In the genomic region with DNA sequence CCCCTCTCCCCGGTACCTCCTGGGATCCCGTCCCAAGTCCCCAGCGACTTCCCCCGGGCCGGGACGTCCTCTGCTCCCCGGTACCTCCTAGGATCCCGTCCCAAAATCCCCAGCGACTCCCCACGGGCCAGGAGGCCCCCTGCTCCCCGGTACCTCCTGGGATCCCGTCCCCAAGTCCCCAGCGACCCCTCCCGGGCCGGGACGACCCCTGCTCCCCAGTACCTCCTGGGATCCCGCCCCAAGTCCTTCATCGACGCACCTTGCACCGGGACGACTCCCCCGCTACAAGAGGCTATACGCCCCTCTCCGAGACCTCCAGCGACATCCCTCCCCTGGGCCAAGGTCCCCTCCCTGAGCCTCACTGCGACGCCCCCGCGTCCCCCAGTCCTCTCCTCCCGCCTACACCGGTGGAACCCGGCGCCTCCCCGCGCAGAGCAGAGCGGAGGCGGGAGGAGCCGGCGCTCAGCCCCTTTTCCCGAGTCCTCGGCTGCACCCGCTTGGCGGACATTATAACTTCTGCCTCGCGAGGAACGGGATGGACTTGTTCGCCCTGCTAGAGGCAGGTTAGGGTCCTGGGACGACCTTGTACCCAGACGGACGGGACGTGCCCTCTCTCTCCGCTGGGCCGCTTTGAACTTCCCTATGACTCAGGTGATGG, we compare ENCODE assay signal across 9 cellular contexts. TPM values are rescaled to one million over a fixed set of nuclear protein-coding genes. Genes with fewer than 3 reads are reported as not detected.
DNase-seq lines count a peak whose midpoint lies in the region; ATAC-seq and TF ChIP-seq lines count a peak whose summit lies in the region.
"Had no signal": no experiment of that assay in that cellular context is flagged by ENCODE, and none has a peak within 500 bp of the region (broad histone marks: within the 10 kb centered on the region; RNA-seq: fewer than 3 reads in every experiment).

No MANE protein-coding gene starts in this region.

- H2BK5ac ChIP-seq in neuronal stem cell (ENCODE audit: low read length), result no peak overlapping the region

- H3K14ac ChIP-seq in neuronal stem cell (ENCODE audit: low read length), result no peak overlapping the region

- peak overlapping the region; percentile 30 for H2BK15ac ChIP-seq in neuronal stem cell (ENCODE audit: low read length)

- no peak overlapping the region for H4K91ac ChIP-seq in neuronal stem cell (ENCODE audit: low read depth, low read length, poor library complexity)

- ATAC-seq in HG02678 (IDR thresholded peaks at IDR 0.05; ENCODE audit: unreplicated experiment), result no peak

- peak overlapping the region; percentile 92 for H3K18ac ChIP-seq in neuronal stem cell (ENCODE audit: low read length)

- no peak for TF ChIP-seq CTCF in fibroblast of villous mesenchyme (IDR thresholded peaks at IDR 0.05; ENCODE audit: insufficient read depth, low read depth, low read length)
- TF ChIP-seq CTCF in GM10266 (IDR thresholded peaks at IDR 0.05; ENCODE audit: control insufficient read depth, insufficient read depth, low read depth, missing control alignments), result no peak

- no peak overlapping the region for H3K23ac ChIP-seq in neuronal stem cell (ENCODE audit: low read depth, low read length, poor library complexity)

- H2BK120ac ChIP-seq in neuronal stem cell (ENCODE audit: low read depth, low read length), result no peak overlapping the region

- no peaks in the 10 kb centered on the region for H3K9me3 ChIP-seq in neuronal stem cell (replicated peaks in 1 of 2; ENCODE audit: control insufficient read depth in 2 of 2, insufficient read depth in 1 of 2, low read depth in 1 of 2, low read length in 2 of 2)

- DNase-seq in DMS53 (lab: John Stamatoyannopoulos, UW), result peak; percentile 52
- no peak for DNase-seq in DMS53 treated with DMSO at 0.1 percent for 48 hours (lab: John Stamatoyannopoulos, UW; ENCODE audit: unreplicated experiment)
- peak; percentile 45 for DNase-seq in activated T-cell treated with anti-CD3 and anti-CD28 coated beads, Interleukin-2, amount 50 U/mL, for 1 hour
- peak; percentile 39 for DNase-seq in fibroblast of villous mesenchyme (ENCODE audit: low read depth)
- DNase-seq in neuronal stem cell (ENCODE audit: low spot score), result no peak
- DNase-seq in GM10266 (ENCODE audit: extremely low spot score), result no peak
- no peak for DNase-seq in dedifferentiated amniotic fluid mesenchymal stem cell (ENCODE audit: extremely low spot score)

- no peak overlapping the region for H3K4ac ChIP-seq in neuronal stem cell (ENCODE audit: low read length)

- WGBS in neuronal stem cell (ENCODE audit: extremely low coverage in 2 of 2, insufficient read length in 2 of 2, insufficient replicate concordance in 1 of 2), 2 donors, result no CpG with 5 or more reads among the region's 53 CpGs

- H2AFZ ChIP-seq in neuronal stem cell (ENCODE audit: low read length), result peak overlapping the region; percentile 80

- H2BK12ac ChIP-seq in neuronal stem cell (ENCODE audit: low read length), result no peak overlapping the region

- H2AK5ac ChIP-seq in neuronal stem cell (ENCODE audit: low read depth, low read length), result peak overlapping the region; percentile 71

- no peaks in the 10 kb centered on the region for H3K79me1 ChIP-seq in neuronal stem cell (ENCODE audit: low read depth, low read length)

- no peak overlapping the region for H4K8ac ChIP-seq in neuronal stem cell (ENCODE audit: low read depth, low read length)

- H3K4me3 ChIP-seq in fibroblast of villous mesenchyme (ENCODE audit: low read depth, low read length) (peak overlapping the region; percentile 69), neuronal stem cell (ENCODE audit: low read length in 2 of 2) (peak overlapping the region; percentile 79 to 87)

- H3K4me1 ChIP-seq in neuronal stem cell (ENCODE audit: control insufficient read depth in 2 of 2, insufficient read depth in 1 of 2, low read depth in 1 of 2, low read length in 2 of 2), result peaks cover 7 to 10% of the 10 kb centered on the region in 2 donors

- no peak overlapping the region for H3K27ac ChIP-seq in neuronal stem cell (replicated peaks; ENCODE audit: low read length)
- H3K27ac ChIP-seq: 22Rv1 had no signal

- H3K9ac ChIP-seq in neuronal stem cell (ENCODE audit: low read depth, low read length, poor library complexity), result peak overlapping the region; percentile 72

- H3K27me3 ChIP-seq in neuronal stem cell (ENCODE audit: control insufficient read depth in 3 of 3, insufficient read depth in 3 of 3, low read depth in 1 of 3, low read length in 3 of 3), result peaks cover 0 to 54% (median 14%) of the 10 kb centered on the region in 3 experiments

- peak overlapping the region; percentile 87 for H3K4me2 ChIP-seq in neuronal stem cell (ENCODE audit: insufficient read depth, low read length, poor library complexity, severe bottlenecking)

- peaks cover 0 to 18% of the 10 kb centered on the region in 2 donors for H3K36me3 ChIP-seq in neuronal stem cell (replicated peaks in 1 of 2; ENCODE audit: control insufficient read depth in 2 of 2, insufficient read depth in 2 of 2, low read length in 2 of 2)

RNA-seq across cellular contexts. Expression of a gene that starts 0.9 kb away (rescaled TPM):
- total RNA-seq in fibroblast of villous mesenchyme, result 2.6 and 3.2 TPM in 2 replicates
- 2.0 TPM for polyA plus RNA-seq in neuronal stem cell (2013, experiment 1 of 2)
- polyA plus RNA-seq in neuronal stem cell (2013, experiment 2 of 2), result 2.2 TPM

RNA-seq across cellular contexts. Expression of a gene that starts 12.1 kb away (rescaled TPM):
- not detected in 2 replicates for total RNA-seq in fibroblast of villous mesenchyme
- polyA plus RNA-seq in neuronal stem cell (2013, experiment 1 of 2), result not detected
- not detected for polyA plus RNA-seq in neuronal stem cell (2013, experiment 2 of 2)

Comparison
In these comparisons a context has a peak if more than half of its experiments do, and no peak if none do; other contexts are left out.
1. DNase-seq: peak in DMS53 (single experiment), activated T-cell treated with anti-CD3 and anti-CD28 coated beads, Interleukin-2, amount 50 U/mL, for 1 hour (single experiment) and fibroblast of villous mesenchyme (single experiment); none in DMS53 treated with DMSO at 0.1 percent for 48 hours (single experiment), neuronal stem cell (single experiment), GM10266 (single experiment) and dedifferentiated amniotic fluid mesenchymal stem cell (single experiment).